ENCODE assay signal across 10 cellular contexts in genomic region chr9:89435315-89435823, GRCh38.
DNase-seq lines count a peak whose midpoint lies in the region; ATAC-seq and TF ChIP-seq lines count a peak whose summit lies in the region.
"Had no signal": no experiment of that assay in that cellular context is flagged by ENCODE, and none has a peak within 500 bp of the region (broad histone marks: within the 10 kb centered on the region; RNA-seq: fewer than 3 reads in every experiment).

No MANE protein-coding gene starts in this region.

- peaks cover 85% of the 10 kb centered on the region for H3K4me1 Mint-ChIP-seq in activated T-cell treated with anti-CD3 and anti-CD28 coated beads, Interleukin-2, amount 50 U/mL, for 72 hours (ENCODE audit: low read depth)
- H3K4me1 Mint-ChIP-seq in activated CD4-positive, alpha-beta memory T cell treated with anti-CD3 and anti-CD28 coated beads, Interleukin-2, amount 10 ng/mL, durations not matched to agents 7 days and 5 days: peaks cover 82% of the 10 kb centered on the region

- H3K27ac Mint-ChIP-seq in activated T-cell treated with anti-CD3 and anti-CD28 coated beads, Interleukin-2, amount 50 U/mL, for 72 hours: peak overlapping the region; percentile 49
- no peak overlapping the region for H3K27ac Mint-ChIP-seq in activated CD4-positive, alpha-beta memory T cell treated with anti-CD3 and anti-CD28 coated beads, Interleukin-2, amount 10 ng/mL, durations not matched to agents 7 days and 5 days

- no peak for TF ChIP-seq POLR2A in tibial nerve (IDR thresholded peaks at IDR 0.05)

- no peaks in the 10 kb centered on the region for H3K9me3 Mint-ChIP-seq in activated T-cell treated with anti-CD3 and anti-CD28 coated beads, Interleukin-2, amount 50 U/mL, for 72 hours
- H3K9me3 Mint-ChIP-seq in activated CD4-positive, alpha-beta memory T cell treated with anti-CD3 and anti-CD28 coated beads, Interleukin-2, amount 10 ng/mL, durations not matched to agents 7 days and 5 days: no peaks in the 10 kb centered on the region

- H3K27me3 ChIP-seq in iPS-18a (ENCODE audit: control insufficient read depth, insufficient read depth, low read length) (no peaks in the 10 kb centered on the region), tibial nerve (no peaks in the 10 kb centered on the region)

- no peaks in the 10 kb centered on the region for H3K27me3 Mint-ChIP-seq in activated T-cell treated with anti-CD3 and anti-CD28 coated beads, Interleukin-2, amount 50 U/mL, for 72 hours (ENCODE audit: low read depth)
- H3K27me3 Mint-ChIP-seq in activated CD4-positive, alpha-beta memory T cell treated with anti-CD3 and anti-CD28 coated beads, Interleukin-2, amount 10 ng/mL, durations not matched to agents 7 days and 5 days: no peaks in the 10 kb centered on the region

- no peak for DNase-seq in activated T-cell treated with anti-CD3 and anti-CD28 coated beads, Interleukin-2, amount 50 U/mL, for 72 hours
- no peak for DNase-seq in activated T-cell treated with anti-CD3 and anti-CD28 coated beads, Interleukin-2, amount 50 U/mL, for 48 hours
- DNase-seq in activated CD4-positive, alpha-beta memory T cell treated with anti-CD3 and anti-CD28 coated beads, Interleukin-2, amount 10 ng/mL, durations not matched to agents 7 days and 5 days: peak; percentile 31
- DNase-seq in tibial nerve (ENCODE audit: low spot score in 2 of 2): no peak
- DNase-seq in NCI-H1694 (lab: John Stamatoyannopoulos, UW): no peak
- DNase-seq in GM10266 (ENCODE audit: extremely low spot score): no peak
- DNase-seq in AG20443 (ENCODE audit: low spot score): no peak
- DNase-seq: activated CD4-positive, alpha-beta T cell treated with anti-CD3 and anti-CD28 coated beads for 48 hours; COR-L47 had no signal

- no peak overlapping the region for H3K4me3 Mint-ChIP-seq in activated T-cell treated with anti-CD3 and anti-CD28 coated beads, Interleukin-2, amount 50 U/mL, for 72 hours
- no peak overlapping the region for H3K4me3 Mint-ChIP-seq in activated CD4-positive, alpha-beta memory T cell treated with anti-CD3 and anti-CD28 coated beads, Interleukin-2, amount 10 ng/mL, durations not matched to agents 7 days and 5 days

- TF ChIP-seq EP300 in tibial nerve (IDR thresholded peaks at IDR 0.05): no peak

- peaks cover 0 to 8% of the 10 kb centered on the region in 2 donors for H3K36me3 Mint-ChIP-seq in activated T-cell treated with anti-CD3 and anti-CD28 coated beads, Interleukin-2, amount 50 U/mL, for 72 hours (ENCODE audit: insufficient read depth in 2 of 2)
- peaks cover 50% of the 10 kb centered on the region for H3K36me3 Mint-ChIP-seq in activated CD4-positive, alpha-beta memory T cell treated with anti-CD3 and anti-CD28 coated beads, Interleukin-2, amount 10 ng/mL, durations not matched to agents 7 days and 5 days (ENCODE audit: low read depth)

- H3K36me3 ChIP-seq in iPS-18a (ENCODE audit: control insufficient read depth, low read depth, low read length): no peaks in the 10 kb centered on the region
- H3K36me3 ChIP-seq in tibial nerve: no peaks in the 10 kb centered on the region

- peak overlapping the region; percentile 35 for H3K9ac ChIP-seq in iPS-18a (ENCODE audit: low read length)

- WGBS in tibial nerve, 2 donors: 56 to 62% methylated on average over 8 of the region's 8 CpGs

- no peak for TF ChIP-seq CTCF in tibial nerve (IDR thresholded peaks at IDR 0.05)
- TF ChIP-seq CTCF in GM10266 (IDR thresholded peaks at IDR 0.05; ENCODE audit: control insufficient read depth, insufficient read depth, low read depth, missing control alignments): no peak

- H3K4me3 ChIP-seq in iPS-18a (ENCODE audit: low read length) (peak overlapping the region; percentile 44), tibial nerve (no peak overlapping the region)

- CTCF ChIA-PET in activated CD4-positive, alpha-beta memory T cell treated with anti-CD3 and anti-CD28 coated beads, Interleukin-2, amount 10 ng/mL, durations not matched to agents 7 days and 5 days (lab: Charles Lee): interaction anchor here (1.3 to 3.8 kb wide), 2 partner anchors 11 to 114 kb away, joined by 3 to 16 read pairs; no protein-coding TSS in a partner anchor

- ATAC-seq in activated T-cell treated with anti-CD3 and anti-CD28 coated beads, Interleukin-2, amount 50 U/mL, for 72 hours (replicated peaks in 1 of 2): no peak

- peaks cover 36% of the 10 kb centered on the region for H3K4me1 ChIP-seq in iPS-18a (ENCODE audit: control insufficient read depth, low read depth, low read length)
- peaks cover 0 to 73% (median 34%) of the 10 kb centered on the region in 4 donors for H3K4me1 ChIP-seq in tibial nerve

- H3K9me3 ChIP-seq in iPS-18a (ENCODE audit: control insufficient read depth, low read depth, low read length) (no peaks in the 10 kb centered on the region), tibial nerve (no peaks in the 10 kb centered on the region)

- H3K27ac ChIP-seq in iPS-18a (ENCODE audit: low read length): peak overlapping the region; percentile 66
- peak overlapping the region in 3 of 4 donors; percentile 30 to 77 (median 75) for H3K27ac ChIP-seq in tibial nerve

- POLR2A ChIA-PET in activated CD4-positive, alpha-beta memory T cell treated with anti-CD3 and anti-CD28 coated beads, Interleukin-2, amount 10 ng/mL, durations not matched to agents 7 days and 5 days (lab: Charles Lee): interaction anchor here (1.1 to 2.7 kb wide), 4 partner anchors 8 to 104 kb away, joined by 3 to 8 read pairs (median 6); no protein-coding TSS in a partner anchor
